Comparison of ENCODE assay signal across 26 cellular contexts in the genomic region with DNA sequence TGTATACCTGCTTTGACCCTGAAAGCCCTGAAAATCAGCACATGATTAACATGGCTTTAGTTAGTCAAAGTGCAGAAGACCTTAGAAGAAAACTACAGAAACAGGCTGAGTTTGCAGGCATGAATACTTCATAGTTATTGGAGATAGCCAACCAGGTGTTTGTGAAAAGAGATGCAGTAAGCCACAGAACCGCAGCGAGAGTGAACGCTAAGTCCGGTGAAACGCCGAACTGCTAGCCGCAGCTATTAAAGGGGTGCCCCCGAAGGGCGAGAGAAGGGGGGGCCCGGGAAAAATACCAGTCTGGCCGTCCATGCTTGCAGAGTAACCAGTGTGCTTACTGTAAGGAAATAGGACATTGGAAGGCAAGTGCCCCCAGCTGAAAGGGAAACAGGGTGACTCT.
"Had no signal": no experiment of that assay in that cellular context is flagged by ENCODE, and none has a peak within 500 bp of the region (broad histone marks: within the 10 kb centered on the region; RNA-seq: fewer than 3 reads in every experiment).

No MANE protein-coding gene starts in this region.

- H3K4me1 ChIP-seq: stomach, suprapubic skin, testis, thyroid gland, tibial artery, tibial nerve, transverse colon, upper lobe of left lung, upper lobe of right lung, uterus, vagina had no signal

- DNase-seq: stimulated activated CD4-positive, alpha-beta T cell treated with anti-CD3 and anti-CD28 coated beads, Interleukin-2, amount 100 ng/mL, for 48 hours; stimulated activated CD4-positive, alpha-beta T cell treated with anti-CD3 and anti-CD28 coated beads, Interleukin-4, amount 100 ng/mL, for 1 hour; stimulated activated CD4-positive, alpha-beta T cell treated with anti-CD3 and anti-CD28 coated beads, Interleukin-4, amount 100 ng/mL, for 24 hours; stimulated activated CD4-positive, alpha-beta T cell treated with anti-CD3 and anti-CD28 coated beads, Interleukin-4, amount 100 ng/mL, for 4 hours; stimulated activated CD8-positive, alpha-beta memory T cell treated with anti-CD3 and anti-CD28 coated beads, Interleukin-4, amount 100 ng/mL, for 48 hours; stimulated activated naive B cell treated with anti-CD40 and anti-IgM and Interleukin-4, amounts not matched to agents 10 μg/mL and 1 μg/mL and 100 μg/mL, for 72 hours; stimulated activated naive CD4-positive, alpha-beta T cell; stimulated activated naive CD4-positive, alpha-beta T cell treated with Interleukin-2 at 50 U/mL for 16 hours; stimulated activated naive CD8-positive, alpha-beta T cell treated with anti-CD3 and anti-CD28 coated beads, Interleukin-15, amount 100 ng/mL, for 72 hours; stimulated activated naive CD8-positive, alpha-beta T cell treated with anti-CD3 and anti-CD28 coated beads, Interleukin-15, Interleukin-2, amounts not matched to agents 100 U/mL and 50 U/mL, for 24 hours; stomach; substantia nigra; testis; thyroid gland; tibial artery; transverse colon; trophoblast cell; upper lobe of left lung; upper lobe of right lung; uterus had no signal

- H3K9me3 ChIP-seq: testis, thoracic aorta, thyroid gland, tibial artery, transverse colon, upper lobe of left lung, upper lobe of right lung, uterus, vagina had no signal

- H3K4me3 ChIP-seq: stomach, suprapubic skin, testis, thoracic aorta, thyroid gland, tibial artery, tibial nerve, transverse colon, upper lobe of left lung, upper lobe of right lung, uterus, vagina had no signal

- H3K27me3 ChIP-seq: stomach, suprapubic skin, testis, thyroid gland, tibial artery, tibial nerve, transverse colon, upper lobe of left lung, upper lobe of right lung, uterus, vagina had no signal

- ATAC-seq: stimulated activated effector memory CD8-positive, alpha-beta T cell treated with anti-CD3 and anti-CD28 coated beads, Interleukin-12 subunit alpha, Interleukin-12 subunit beta, amount 100 ng/mL, for 72 hours; stimulated activated memory B cell treated with anti-CD40 and anti-IgM and Interleukin-4, amounts not matched to agents 10 μg/mL and 1 μg/mL and 100 μg/mL, for 72 hours; stimulated activated naive B cell treated with anti-CD40 and anti-IgM and Interleukin-4, amounts not matched to agents 10 μg/mL and 1 μg/mL and 100 μg/mL, for 72 hours; stimulated activated naive CD8-positive, alpha-beta T cell treated with anti-CD3 and anti-CD28 coated beads, Interleukin-15, amount 100 ng/mL, for 72 hours; stimulated activated naive CD8-positive, alpha-beta T cell treated with anti-CD3 and anti-CD28 coated beads, Interleukin-15, Interleukin-2, amounts not matched to agents 100 U/mL and 50 U/mL, for 24 hours; upper lobe of right lung had no signal

- H3K27ac ChIP-seq: stomach, suprapubic skin, testis, thoracic aorta, thyroid gland, tibial artery, tibial nerve, transverse colon, upper lobe of left lung, upper lobe of right lung, uterus, vagina had no signal

- H3K36me3 ChIP-seq: stomach, suprapubic skin, thoracic aorta, thyroid gland, tibial artery, tibial nerve, transverse colon, upper lobe of left lung, upper lobe of right lung, uterus, vagina had no signal
